ENCODE assay signal across 19 cellular contexts in the genomic region with DNA sequence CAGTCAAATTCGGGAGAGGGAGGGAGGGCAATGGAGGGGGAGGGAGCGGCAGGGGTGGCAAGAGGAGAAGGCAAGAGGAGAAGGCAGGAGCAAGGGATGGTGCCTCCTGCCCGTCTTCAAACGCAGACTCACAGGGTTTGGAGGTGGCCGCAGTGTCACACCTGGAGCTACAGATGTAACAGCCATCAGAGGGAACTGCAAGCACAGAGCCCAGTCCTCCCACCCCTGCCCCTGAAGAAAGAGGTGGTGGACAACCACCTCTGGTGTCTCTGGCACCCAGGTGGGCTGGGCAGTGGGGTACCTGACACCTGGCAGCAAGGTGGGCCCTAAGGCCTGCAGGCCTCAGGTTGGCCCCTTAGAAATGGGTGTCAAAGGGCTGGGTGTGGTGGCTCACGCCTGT.
A peak's percentile ranks its signal among the peaks of the same experiment; 100 is the strongest.
DNase-seq lines count a peak whose midpoint lies in the region; TF ChIP-seq lines count a peak whose summit lies in the region.
"Had no signal": no experiment of that assay in that cellular context is flagged by ENCODE, and none has a peak within 500 bp of the region (broad histone marks: within the 10 kb centered on the region; RNA-seq: fewer than 3 reads in every experiment).

No MANE protein-coding gene starts in this region.

- intact Hi-C loops in esophagus muscularis mucosa (cut with DNase I) = no loop called here
- intact Hi-C loops in spleen (cut with DNase I; ENCODE audit: low total_unique reads) = no loop called here
- intact Hi-C loops in vagina (cut with DNase I) = no loop called here

- no peak overlapping the region for H2AFZ ChIP-seq in neuronal stem cell (ENCODE audit: low read length)
- H2AFZ ChIP-seq: GM23248 had no signal

- no peak overlapping the region for H2BK120ac ChIP-seq in neuronal stem cell (ENCODE audit: low read depth, low read length)

- H2AK5ac ChIP-seq in neuronal stem cell (ENCODE audit: low read depth, low read length) = peak overlapping the region; percentile 52

- H3K9me3 ChIP-seq in esophagus muscularis mucosa (peaks cover 0 to 15% (median 9%) of the 10 kb centered on the region in 4 donors), neuronal stem cell (replicated peaks in 1 of 2; ENCODE audit: control insufficient read depth in 2 of 2, insufficient read depth in 1 of 2, low read depth in 1 of 2, low read length in 2 of 2) (peaks cover 0 to 2% of the 10 kb centered on the region in 2 donors), spleen (peaks cover 0 to 23% (median 15%) of the 10 kb centered on the region in 8 donors), vagina (no peaks in the 10 kb centered on the region)

- no peak overlapping the region for H3K23ac ChIP-seq in neuronal stem cell (ENCODE audit: low read depth, low read length, poor library complexity)

- H2BK5ac ChIP-seq in neuronal stem cell (ENCODE audit: low read length) = no peak overlapping the region

- H3K4me1 ChIP-seq in esophagus muscularis mucosa = peaks cover 0 to 5% (median 0%) of the 10 kb centered on the region in 4 donors
- H3K4me1 ChIP-seq in neuronal stem cell (ENCODE audit: control insufficient read depth in 2 of 2, insufficient read depth in 1 of 2, low read depth in 1 of 2, low read length in 2 of 2) = no peaks in the 10 kb centered on the region
- H3K4me1 ChIP-seq in spleen = no peaks in the 10 kb centered on the region
- no peaks in the 10 kb centered on the region for H3K4me1 ChIP-seq in vagina
- H3K4me1 ChIP-seq: BLaER1, Caco-2 had no signal

- no peak for TF ChIP-seq CTCF in esophagus muscularis mucosa (IDR thresholded peaks at IDR 0.05)
- no peak for TF ChIP-seq CTCF in spleen (IDR thresholded peaks at IDR 0.05 in 8 of 11, conservative IDR thresholded peaks at IDR 0.05 in 3 of 11)
- no peak for TF ChIP-seq CTCF in vagina (IDR thresholded peaks at IDR 0.05)

- H3K4me2 ChIP-seq in neuronal stem cell (ENCODE audit: insufficient read depth, low read length, poor library complexity, severe bottlenecking) = no peak overlapping the region
- H3K4me2 ChIP-seq: BLaER1 had no signal

- no peak overlapping the region for H2BK12ac ChIP-seq in neuronal stem cell (ENCODE audit: low read length)

- no peak overlapping the region for H3K27ac ChIP-seq in esophagus muscularis mucosa (replicated peaks in 1 of 4)
- no peak overlapping the region for H3K27ac ChIP-seq in neuronal stem cell (replicated peaks; ENCODE audit: low read length)
- no peak overlapping the region for H3K27ac ChIP-seq in spleen
- H3K27ac ChIP-seq in vagina = no peak overlapping the region
- H3K27ac ChIP-seq: BLaER1, C4-2B, GM23248 had no signal

- no peak overlapping the region for H4K91ac ChIP-seq in neuronal stem cell (ENCODE audit: low read depth, low read length, poor library complexity)

- H3K9ac ChIP-seq in neuronal stem cell (ENCODE audit: low read depth, low read length, poor library complexity) = peak overlapping the region; percentile 5
- H3K9ac ChIP-seq: BLaER1, GM23248 had no signal

- TF ChIP-seq POLR2A in esophagus muscularis mucosa (IDR thresholded peaks at IDR 0.05; ENCODE audit: low read depth) (no peak), spleen (IDR thresholded peaks at IDR 0.05) (no peak), vagina (IDR thresholded peaks at IDR 0.05) (no peak)

- H3K4me3 ChIP-seq in esophagus muscularis mucosa (no peak overlapping the region), neuronal stem cell (ENCODE audit: low read length in 2 of 2) (no peak overlapping the region), spleen (no peak overlapping the region), vagina (no peak overlapping the region)
- H3K4me3 ChIP-seq: BLaER1, GM12878, GM23248 had no signal

- H4K8ac ChIP-seq in neuronal stem cell (ENCODE audit: low read depth, low read length) = no peak overlapping the region

- no peak for TF ChIP-seq EP300 in esophagus muscularis mucosa (IDR thresholded peaks at IDR 0.05)

- H3K18ac ChIP-seq in neuronal stem cell (ENCODE audit: low read length) = no peak overlapping the region

- H3K36me3 ChIP-seq in esophagus muscularis mucosa (no peaks in the 10 kb centered on the region), neuronal stem cell (replicated peaks in 1 of 2; ENCODE audit: control insufficient read depth in 2 of 2, insufficient read depth in 2 of 2, low read length in 2 of 2) (no peaks in the 10 kb centered on the region), spleen (no peaks in the 10 kb centered on the region), vagina (no peaks in the 10 kb centered on the region)
- H3K36me3 ChIP-seq: BLaER1 had no signal

- H2BK15ac ChIP-seq in neuronal stem cell (ENCODE audit: low read length) = no peak overlapping the region

- DNase-seq in esophagus muscularis mucosa (ENCODE audit: extremely low spot score) (peak; percentile 80), neuronal stem cell (ENCODE audit: low spot score) (no peak), spleen (peak; percentile 66), vagina (ENCODE audit: extremely low spot score in 2 of 2) (peak; percentile 52 to 79), NCI-H1694 treated with DMSO at 0.1 percent for 48 hours (lab: John Stamatoyannopoulos, UW) (no peak), AML-193 (lab: John Stamatoyannopoulos, UW) (no peak), MV-4-11 (lab: John Stamatoyannopoulos, UW) (no peak)
- DNase-seq: Caco-2; CD4-positive, CD25-positive, alpha-beta regulatory T cell; DMS 273 treated with DMSO at 0.1 percent for 48 hours; DMS79; EL; GDM1; GM23248; H7; HCEC 1CT had no signal

- H3K14ac ChIP-seq in neuronal stem cell (ENCODE audit: low read length) = no peak overlapping the region

- H3K4ac ChIP-seq in neuronal stem cell (ENCODE audit: low read length) = no peak overlapping the region

- WGBS in esophagus muscularis mucosa = 94% methylated on average over 3 of the region's 6 CpGs
- no CpG with 5 or more reads among the region's 6 CpGs for WGBS in neuronal stem cell (ENCODE audit: extremely low coverage in 2 of 2, insufficient read length in 2 of 2, insufficient replicate concordance in 1 of 2), 2 donors
- WGBS in spleen, 5 donors = 86 to 98% (median 91%) methylated on average over 6 of the region's 6 CpGs

- no peaks in the 10 kb centered on the region for H3K79me1 ChIP-seq in neuronal stem cell (ENCODE audit: low read depth, low read length)

- H3K27me3 ChIP-seq in esophagus muscularis mucosa = peaks cover 0 to 4% (median 0%) of the 10 kb centered on the region in 4 donors
- peaks cover 0 to 2% (median 0%) of the 10 kb centered on the region in 3 experiments for H3K27me3 ChIP-seq in neuronal stem cell (ENCODE audit: control insufficient read depth in 3 of 3, insufficient read depth in 3 of 3, low read depth in 1 of 3, low read length in 3 of 3)
- peaks cover 0 to 5% (median 0%) of the 10 kb centered on the region in 7 donors for H3K27me3 ChIP-seq in spleen (replicated peaks in 1 of 7)
- no peaks in the 10 kb centered on the region for H3K27me3 ChIP-seq in vagina
- H3K27me3 ChIP-seq: BLaER1 had no signal

Comparison
In these comparisons a context has a peak if more than half of its experiments do, and no peak if none do; other contexts are left out.
1. DNase-seq: peak in esophagus muscularis mucosa (single experiment), spleen (single experiment) and vagina (2 of 2); none in neuronal stem cell (single experiment), NCI-H1694 treated with DMSO at 0.1 percent for 48 hours (single experiment), AML-193 (0 of 2) and MV-4-11 (single experiment).